Comparison of ENCODE assay signal across 36 cellular contexts in the genomic region with DNA sequence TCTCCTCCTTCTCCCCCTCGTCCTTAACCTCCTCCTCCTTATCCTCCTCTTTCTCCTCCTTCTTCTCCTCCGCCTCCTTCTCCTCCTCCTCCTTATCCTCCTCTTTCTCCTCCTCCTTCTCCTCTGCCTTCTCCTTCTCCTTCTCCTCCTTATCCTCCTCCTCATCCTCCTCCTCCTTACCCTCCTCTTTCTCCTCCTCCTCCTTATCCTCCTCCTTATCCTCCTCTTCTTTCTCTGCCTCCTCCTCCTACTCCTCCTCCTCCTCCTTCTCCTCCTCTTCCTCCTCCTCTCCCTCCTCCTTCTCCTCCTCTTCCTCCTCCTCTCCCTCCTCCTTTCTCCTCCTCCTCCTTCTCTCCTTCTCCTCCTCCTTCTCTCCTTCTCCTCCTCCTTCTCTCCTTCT. TPM values are rescaled to one million over a fixed set of nuclear protein-coding genes. Genes with fewer than 3 reads are reported as not detected.
"Had no signal": no experiment of that assay in that cellular context is flagged by ENCODE, and none has a peak within 500 bp of the region (broad histone marks: within the 10 kb centered on the region; RNA-seq: fewer than 3 reads in every experiment).

No MANE protein-coding gene starts in this region.

- H3K9me3 ChIP-seq: adrenal gland, body of pancreas, breast epithelium had no signal

- FAIRE-seq: astrocyte, TTC549 had no signal

- H3K27me3 ChIP-seq: body of pancreas, brain microvascular endothelial cell had no signal

- H3K9me3 Mint-ChIP-seq: activated B cell treated with CpG ODN at 0.5 μM for 24 hours; activated CD4-positive, alpha-beta memory T cell treated with anti-CD3 and anti-CD28 coated beads for 36 hours; activated CD4-positive, alpha-beta T cell treated with anti-CD3 and anti-CD28 coated beads, Interleukin-2, amount 10 ng/mL, durations not matched to agents 24 days and 14 days; activated CD8-positive, alpha-beta T cell treated with anti-CD3 and anti-CD28 coated beads for 36 hours; activated naive CD4-positive, alpha-beta T cell treated with anti-CD3 and anti-CD28 coated beads, Interleukin-2, amount 50 U/mL, for 72 hours; activated naive CD8-positive, alpha-beta T cell treated with anti-CD3 and anti-CD28 coated beads for 36 hours; activated T-cell treated with anti-CD3 and anti-CD28 coated beads, Interleukin-2, amount 50 U/mL, for 4 hours; activated T-cell treated with anti-CD3 and anti-CD28 coated beads, Interleukin-2, amount 50 U/mL, for 72 hours; activated T-helper 1 cell treated with anti-CD3 and anti-CD28 coated beads, Interleukin-12 subunit alpha, Interleukin-12 subunit beta, Interleukin-2, Interleukin-4 antibody, amounts not matched to agents 30 ng/mL and 10 ng/mL and 1 ng/mL, durations not matched to agents 14 hours and 24 hours and 36 hours; activated T-helper 17 cell treated with anti-CD3 and anti-CD28 coated beads, Interleukin-2, amount 50 U/mL, for 72 hours; T-helper 1 cell treated with Interleukin-12 subunit alpha and Interleukin-12 subunit beta and Interleukin-4 antibody, amounts not matched to agents 30 μg/mL and 1 μg/mL, for 36 hours; T-helper 2 cell treated with Interferon-gamma antibody and Interleukin-4, amounts not matched to agents 5 μg/mL and 100 μg/mL, for 36 hours had no signal

- DNase-seq: activated B cell treated with CpG ODN at 0.5 μM for 24 hours; activated CD4-positive, alpha-beta memory T cell treated with anti-CD3 and anti-CD28 coated beads for 36 hours; activated CD4-positive, alpha-beta T cell treated with anti-CD3 and anti-CD28 coated beads for 4 hours; activated CD4-positive, alpha-beta T cell treated with anti-CD3 and anti-CD28 coated beads, Interleukin-2, amount 10 ng/mL, durations not matched to agents 24 days and 14 days; activated CD4-positive, alpha-beta T cell treated with anti-CD3 and anti-CD28 coated beads, Interleukin-2, amount 50 U/mL, for 1 hour; activated CD4-positive, alpha-beta T cell treated with anti-CD3 and anti-CD28 coated beads, Interleukin-2, amount 50 U/mL, for 4 hours; activated CD4-positive, CD25-positive, alpha-beta regulatory T cell treated with anti-CD3 and anti-CD28 coated beads, Interleukin-2, amount 50 U/mL, for 72 hours; activated CD8-positive, alpha-beta memory T cell treated with anti-CD3 and anti-CD28 coated beads, Interleukin-2, amount 50 U/mL, for 4 hours; activated CD8-positive, alpha-beta T cell treated with anti-CD3 and anti-CD28 coated beads for 36 hours; activated effector memory CD4-positive, alpha-beta T cell treated with anti-CD3 and anti-CD28 coated beads, Interleukin-2, amount 50 U/mL, for 16 hours; activated gamma-delta T cell treated with Interleukin-2 at 50 U/mL for 16 hours; activated naive CD4-positive, alpha-beta T cell; activated naive CD4-positive, alpha-beta T cell treated with anti-CD3 and anti-CD28 coated beads, Interleukin-2, amount 50 U/mL, for 16 hours; activated naive CD8-positive, alpha-beta T cell treated with anti-CD3 and anti-CD28 coated beads for 36 hours; activated T-cell treated with anti-CD3 and anti-CD28 coated beads for 4 hours; activated T-cell treated with anti-CD3 and anti-CD28 coated beads, Interleukin-2, amount 50 U/mL, for 1 hour; activated T-cell treated with anti-CD3 and anti-CD28 coated beads, Interleukin-2, amount 50 U/mL, for 4 hours; activated T-cell treated with anti-CD3 and anti-CD28 coated beads, Interleukin-2, amount 50 U/mL, for 72 hours; adrenal gland; amniotic stem cell; aorta; body of pancreas; brain microvascular endothelial cell; central memory CD4-positive, alpha-beta T cell; T-helper 1 cell; T-helper 2 cell; T-helper 9 cell had no signal

- H3K4me1 Mint-ChIP-seq: activated B cell treated with CpG ODN at 0.5 μM for 24 hours had no signal

- H3K27ac ChIP-seq: adrenal gland, body of pancreas, brain microvascular endothelial cell, breast epithelium, VCaP had no signal

- H3K4me3 Mint-ChIP-seq: activated B cell treated with CpG ODN at 0.5 μM for 24 hours; activated CD4-positive, alpha-beta memory T cell treated with anti-CD3 and anti-CD28 coated beads for 36 hours; activated CD4-positive, alpha-beta T cell treated with anti-CD3 and anti-CD28 coated beads, Interleukin-2, amount 10 ng/mL, durations not matched to agents 24 days and 14 days; activated CD8-positive, alpha-beta T cell treated with anti-CD3 and anti-CD28 coated beads for 36 hours; activated naive CD8-positive, alpha-beta T cell treated with anti-CD3 and anti-CD28 coated beads for 36 hours; activated T-cell treated with anti-CD3 and anti-CD28 coated beads, Interleukin-2, amount 50 U/mL, for 4 hours; activated T-cell treated with anti-CD3 and anti-CD28 coated beads, Interleukin-2, amount 50 U/mL, for 72 hours; activated T-helper 1 cell treated with anti-CD3 and anti-CD28 coated beads, Interleukin-12 subunit alpha, Interleukin-12 subunit beta, Interleukin-2, Interleukin-4 antibody, amounts not matched to agents 30 ng/mL and 10 ng/mL and 1 ng/mL, durations not matched to agents 14 hours and 24 hours and 36 hours; activated T-helper 17 cell treated with anti-CD3 and anti-CD28 coated beads, Interleukin-2, amount 50 U/mL, for 72 hours; T-helper 1 cell treated with Interleukin-12 subunit alpha and Interleukin-12 subunit beta and Interleukin-4 antibody, amounts not matched to agents 30 μg/mL and 1 μg/mL, for 36 hours; T-helper 2 cell treated with Interferon-gamma antibody and Interleukin-4, amounts not matched to agents 5 μg/mL and 100 μg/mL, for 36 hours had no signal

- H3K36me3 ChIP-seq: adrenal gland, brain microvascular endothelial cell, breast epithelium had no signal

- H3K27ac Mint-ChIP-seq: activated B cell treated with CpG ODN at 0.5 μM for 24 hours; activated CD4-positive, alpha-beta memory T cell treated with anti-CD3 and anti-CD28 coated beads for 36 hours; activated CD4-positive, alpha-beta T cell treated with anti-CD3 and anti-CD28 coated beads, Interleukin-2, amount 10 ng/mL, durations not matched to agents 24 days and 14 days; activated CD8-positive, alpha-beta T cell treated with anti-CD3 and anti-CD28 coated beads for 36 hours; activated naive CD8-positive, alpha-beta T cell treated with anti-CD3 and anti-CD28 coated beads for 36 hours; activated T-cell treated with anti-CD3 and anti-CD28 coated beads, Interleukin-2, amount 50 U/mL, for 72 hours; activated T-helper 1 cell treated with anti-CD3 and anti-CD28 coated beads, Interleukin-12 subunit alpha, Interleukin-12 subunit beta, Interleukin-2, Interleukin-4 antibody, amounts not matched to agents 30 ng/mL and 10 ng/mL and 1 ng/mL, durations not matched to agents 14 hours and 24 hours and 36 hours; activated T-helper 17 cell treated with anti-CD3 and anti-CD28 coated beads, Interleukin-2, amount 50 U/mL, for 72 hours; T-helper 1 cell treated with Interleukin-12 subunit alpha and Interleukin-12 subunit beta and Interleukin-4 antibody, amounts not matched to agents 30 μg/mL and 1 μg/mL, for 36 hours; T-helper 2 cell treated with Interferon-gamma antibody and Interleukin-4, amounts not matched to agents 5 μg/mL and 100 μg/mL, for 36 hours had no signal

- H3K4me3 ChIP-seq: adrenal gland, body of pancreas, breast epithelium had no signal

- H3K4me1 ChIP-seq: adrenal gland, body of pancreas, breast epithelium had no signal

- ATAC-seq: activated T-cell treated with anti-CD3 and anti-CD28 coated beads, Interleukin-2, amount 50 U/mL, for 4 hours; activated T-cell treated with anti-CD3 and anti-CD28 coated beads, Interleukin-2, amount 50 U/mL, for 72 hours; activated T-helper 17 cell treated with anti-CD3 and anti-CD28 coated beads, Interleukin-2, amount 50 U/mL, for 72 hours; body of pancreas had no signal

- H3K36me3 Mint-ChIP-seq: activated CD4-positive, alpha-beta memory T cell treated with anti-CD3 and anti-CD28 coated beads for 36 hours; activated naive CD8-positive, alpha-beta T cell treated with anti-CD3 and anti-CD28 coated beads for 36 hours had no signal

RNA-seq across cellular contexts. Expression of a gene that starts 14.5 kb away (rescaled TPM):
- total RNA-seq: activated B cell treated with CpG ODN at 0.5 μM for 24 hours had no signal
